1 cellular context compared by ENCODE assay signal in the genomic region with DNA sequence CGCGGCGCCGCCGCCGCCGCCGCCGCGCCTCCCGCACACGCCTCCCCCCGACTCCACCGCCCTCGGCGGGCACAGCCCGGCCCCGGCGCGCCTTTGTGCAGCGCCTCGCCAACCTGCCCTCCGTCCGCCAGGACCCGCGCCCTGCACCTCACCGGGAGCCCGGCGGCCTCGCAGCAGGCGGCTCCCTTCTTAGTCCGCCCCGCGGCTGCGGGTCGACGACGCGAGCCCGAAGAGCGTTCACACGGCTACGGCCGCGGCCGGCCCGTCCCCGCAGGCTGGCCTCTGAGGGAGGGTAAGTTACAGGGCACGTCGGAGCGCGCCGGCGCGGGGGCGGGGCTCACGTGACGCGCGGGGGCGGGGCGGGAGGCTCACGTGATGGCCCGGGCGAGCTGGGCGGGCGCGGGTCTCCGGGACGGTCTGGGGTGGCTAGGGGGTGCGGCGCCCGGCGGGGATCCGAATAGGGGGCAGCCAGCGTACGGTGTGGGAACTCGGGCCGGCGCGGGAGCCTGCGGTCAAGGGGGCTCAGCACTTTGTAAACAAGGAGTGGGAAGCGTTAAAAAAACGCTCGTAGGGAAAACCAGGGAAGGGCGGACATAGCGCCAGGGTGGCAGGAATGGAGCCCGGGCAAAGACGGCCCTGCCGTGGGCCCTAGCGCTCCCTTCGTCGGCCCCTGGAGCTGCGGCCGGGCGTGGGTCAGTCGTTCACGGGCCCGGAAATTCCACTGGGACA.
A peak's percentile ranks its signal among the peaks of the same experiment; 100 is the strongest.
TF ChIP-seq lines count a peak whose summit lies in the region.

A gene with protein sequence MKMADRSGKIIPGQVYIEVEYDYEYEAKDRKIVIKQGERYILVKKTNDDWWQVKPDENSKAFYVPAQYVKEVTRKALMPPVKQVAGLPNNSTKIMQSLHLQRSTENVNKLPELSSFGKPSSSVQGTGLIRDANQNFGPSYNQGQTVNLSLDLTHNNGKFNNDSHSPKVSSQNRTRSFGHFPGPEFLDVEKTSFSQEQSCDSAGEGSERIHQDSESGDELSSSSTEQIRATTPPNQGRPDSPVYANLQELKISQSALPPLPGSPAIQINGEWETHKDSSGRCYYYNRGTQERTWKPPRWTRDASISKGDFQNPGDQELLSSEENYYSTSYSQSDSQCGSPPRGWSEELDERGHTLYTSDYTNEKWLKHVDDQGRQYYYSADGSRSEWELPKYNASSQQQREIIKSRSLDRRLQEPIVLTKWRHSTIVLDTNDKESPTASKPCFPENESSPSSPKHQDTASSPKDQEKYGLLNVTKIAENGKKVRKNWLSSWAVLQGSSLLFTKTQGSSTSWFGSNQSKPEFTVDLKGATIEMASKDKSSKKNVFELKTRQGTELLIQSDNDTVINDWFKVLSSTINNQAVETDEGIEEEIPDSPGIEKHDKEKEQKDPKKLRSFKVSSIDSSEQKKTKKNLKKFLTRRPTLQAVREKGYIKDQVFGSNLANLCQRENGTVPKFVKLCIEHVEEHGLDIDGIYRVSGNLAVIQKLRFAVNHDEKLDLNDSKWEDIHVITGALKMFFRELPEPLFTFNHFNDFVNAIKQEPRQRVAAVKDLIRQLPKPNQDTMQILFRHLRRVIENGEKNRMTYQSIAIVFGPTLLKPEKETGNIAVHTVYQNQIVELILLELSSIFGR (minus strand): TSS at position 301 of the 729 bp plus-strand sequence. CDS start 19,976 bp downstream, outside the sequence.

TF ChIP-seq in HEK293, 187 proteins besides CTCF, POLR2A, EP300 and RAD21 (continued from another document and continues in another):
- TF ChIP-seq, protein P1, sequence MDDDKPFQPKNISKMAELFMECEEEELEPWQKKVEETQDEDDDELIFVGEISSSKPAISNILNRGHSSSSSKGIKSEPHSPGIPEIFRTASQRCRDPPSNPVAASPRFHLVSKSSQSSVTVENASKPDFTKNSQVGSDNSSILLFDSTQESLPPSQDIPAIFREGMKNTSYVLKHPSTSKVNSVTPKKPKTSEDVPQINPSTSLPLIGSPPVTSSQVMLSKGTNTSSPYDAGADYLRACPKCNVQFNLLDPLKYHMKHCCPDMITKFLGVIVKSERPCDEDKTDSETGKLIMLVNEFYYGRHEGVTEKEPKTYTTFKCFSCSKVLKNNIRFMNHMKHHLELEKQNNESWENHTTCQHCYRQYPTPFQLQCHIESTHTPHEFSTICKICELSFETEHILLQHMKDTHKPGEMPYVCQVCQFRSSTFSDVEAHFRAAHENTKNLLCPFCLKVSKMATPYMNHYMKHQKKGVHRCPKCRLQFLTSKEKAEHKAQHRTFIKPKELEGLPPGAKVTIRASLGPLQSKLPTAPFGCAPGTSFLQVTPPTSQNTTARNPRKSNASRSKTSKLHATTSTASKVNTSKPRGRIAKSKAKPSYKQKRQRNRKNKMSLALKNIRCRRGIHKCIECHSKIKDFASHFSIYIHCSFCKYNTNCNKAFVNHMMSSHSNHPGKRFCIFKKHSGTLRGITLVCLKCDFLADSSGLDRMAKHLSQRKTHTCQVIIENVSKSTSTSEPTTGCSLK (tag by site-specific recombination; IDR thresholded peaks at IDR 0.05) = no peak
- no peak for TF ChIP-seq ZNF202 (tag by site-specific recombination; IDR thresholded peaks at IDR 0.05; ENCODE audit: borderline replicate concordance)
- TF ChIP-seq ZNF10 (tag by site-specific recombination; IDR thresholded peaks at IDR 0.05) = no peak
- TF ChIP-seq, protein P2, sequence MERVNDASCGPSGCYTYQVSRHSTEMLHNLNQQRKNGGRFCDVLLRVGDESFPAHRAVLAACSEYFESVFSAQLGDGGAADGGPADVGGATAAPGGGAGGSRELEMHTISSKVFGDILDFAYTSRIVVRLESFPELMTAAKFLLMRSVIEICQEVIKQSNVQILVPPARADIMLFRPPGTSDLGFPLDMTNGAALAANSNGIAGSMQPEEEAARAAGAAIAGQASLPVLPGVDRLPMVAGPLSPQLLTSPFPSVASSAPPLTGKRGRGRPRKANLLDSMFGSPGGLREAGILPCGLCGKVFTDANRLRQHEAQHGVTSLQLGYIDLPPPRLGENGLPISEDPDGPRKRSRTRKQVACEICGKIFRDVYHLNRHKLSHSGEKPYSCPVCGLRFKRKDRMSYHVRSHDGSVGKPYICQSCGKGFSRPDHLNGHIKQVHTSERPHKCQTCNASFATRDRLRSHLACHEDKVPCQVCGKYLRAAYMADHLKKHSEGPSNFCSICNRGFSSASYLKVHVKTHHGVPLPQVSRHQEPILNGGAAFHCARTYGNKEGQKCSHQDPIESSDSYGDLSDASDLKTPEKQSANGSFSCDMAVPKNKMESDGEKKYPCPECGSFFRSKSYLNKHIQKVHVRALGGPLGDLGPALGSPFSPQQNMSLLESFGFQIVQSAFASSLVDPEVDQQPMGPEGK (tag by site-specific recombination; IDR thresholded peaks at IDR 0.05) = peak; percentile 75
- TF ChIP-seq, protein P3, sequence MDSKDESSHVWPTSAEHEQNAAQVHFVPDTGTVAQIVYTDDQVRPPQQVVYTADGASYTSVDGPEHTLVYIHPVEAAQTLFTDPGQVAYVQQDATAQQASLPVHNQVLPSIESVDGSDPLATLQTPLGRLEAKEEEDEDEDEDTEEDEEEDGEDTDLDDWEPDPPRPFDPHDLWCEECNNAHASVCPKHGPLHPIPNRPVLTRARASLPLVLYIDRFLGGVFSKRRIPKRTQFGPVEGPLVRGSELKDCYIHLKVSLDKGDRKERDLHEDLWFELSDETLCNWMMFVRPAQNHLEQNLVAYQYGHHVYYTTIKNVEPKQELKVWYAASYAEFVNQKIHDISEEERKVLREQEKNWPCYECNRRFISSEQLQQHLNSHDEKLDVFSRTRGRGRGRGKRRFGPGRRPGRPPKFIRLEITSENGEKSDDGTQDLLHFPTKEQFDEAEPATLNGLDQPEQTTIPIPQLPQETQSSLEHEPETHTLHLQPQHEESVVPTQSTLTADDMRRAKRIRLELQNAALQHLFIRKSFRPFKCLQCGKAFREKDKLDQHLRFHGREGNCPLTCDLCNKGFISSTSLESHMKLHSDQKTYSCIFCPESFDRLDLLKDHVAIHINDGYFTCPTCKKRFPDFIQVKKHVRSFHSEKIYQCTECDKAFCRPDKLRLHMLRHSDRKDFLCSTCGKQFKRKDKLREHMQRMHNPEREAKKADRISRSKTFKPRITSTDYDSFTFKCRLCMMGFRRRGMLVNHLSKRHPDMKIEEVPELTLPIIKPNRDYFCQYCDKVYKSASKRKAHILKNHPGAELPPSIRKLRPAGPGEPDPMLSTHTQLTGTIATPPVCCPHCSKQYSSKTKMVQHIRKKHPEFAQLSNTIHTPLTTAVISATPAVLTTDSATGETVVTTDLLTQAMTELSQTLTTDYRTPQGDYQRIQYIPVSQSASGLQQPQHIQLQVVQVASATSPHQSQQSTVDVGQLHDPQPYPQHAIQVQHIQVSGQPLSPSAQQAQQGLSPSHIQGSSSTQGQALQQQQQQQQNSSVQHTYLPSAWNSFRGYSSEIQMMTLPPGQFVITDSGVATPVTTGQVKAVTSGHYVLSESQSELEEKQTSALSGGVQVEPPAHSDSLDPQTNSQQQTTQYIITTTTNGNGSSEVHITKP (tag by site-specific recombination; IDR thresholded peaks at IDR 0.05) = no peak
- TF ChIP-seq ZSCAN30 (tag by site-specific recombination; IDR thresholded peaks at IDR 0.05) = 0 out of 2 replicates have a peak, but pooled peaks have one; percentile 32
- TF ChIP-seq, protein P4, sequence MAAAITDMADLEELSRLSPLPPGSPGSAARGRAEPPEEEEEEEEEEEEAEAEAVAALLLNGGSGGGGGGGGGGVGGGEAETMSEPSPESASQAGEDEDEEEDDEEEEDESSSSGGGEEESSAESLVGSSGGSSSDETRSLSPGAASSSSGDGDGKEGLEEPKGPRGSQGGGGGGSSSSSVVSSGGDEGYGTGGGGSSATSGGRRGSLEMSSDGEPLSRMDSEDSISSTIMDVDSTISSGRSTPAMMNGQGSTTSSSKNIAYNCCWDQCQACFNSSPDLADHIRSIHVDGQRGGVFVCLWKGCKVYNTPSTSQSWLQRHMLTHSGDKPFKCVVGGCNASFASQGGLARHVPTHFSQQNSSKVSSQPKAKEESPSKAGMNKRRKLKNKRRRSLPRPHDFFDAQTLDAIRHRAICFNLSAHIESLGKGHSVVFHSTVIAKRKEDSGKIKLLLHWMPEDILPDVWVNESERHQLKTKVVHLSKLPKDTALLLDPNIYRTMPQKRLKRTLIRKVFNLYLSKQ (tag by site-specific recombination; IDR thresholded peaks at IDR 0.05; ENCODE audit: borderline replicate concordance) = no peak
- no peak for TF ChIP-seq ZNF239 (tag by site-specific recombination; IDR thresholded peaks at IDR 0.05)
- no peak for TF ChIP-seq ZNF561 (tag by site-specific recombination; IDR thresholded peaks at IDR 0.05; ENCODE audit: borderline replicate concordance)
- TF ChIP-seq ZFHX2 (tag by site-specific recombination; conservative IDR thresholded peaks at IDR 0.05) = peak; percentile 47
- no peak for TF ChIP-seq PRDM1 (tag by site-specific recombination; IDR thresholded peaks at IDR 0.05)
- TF ChIP-seq, protein P5, sequence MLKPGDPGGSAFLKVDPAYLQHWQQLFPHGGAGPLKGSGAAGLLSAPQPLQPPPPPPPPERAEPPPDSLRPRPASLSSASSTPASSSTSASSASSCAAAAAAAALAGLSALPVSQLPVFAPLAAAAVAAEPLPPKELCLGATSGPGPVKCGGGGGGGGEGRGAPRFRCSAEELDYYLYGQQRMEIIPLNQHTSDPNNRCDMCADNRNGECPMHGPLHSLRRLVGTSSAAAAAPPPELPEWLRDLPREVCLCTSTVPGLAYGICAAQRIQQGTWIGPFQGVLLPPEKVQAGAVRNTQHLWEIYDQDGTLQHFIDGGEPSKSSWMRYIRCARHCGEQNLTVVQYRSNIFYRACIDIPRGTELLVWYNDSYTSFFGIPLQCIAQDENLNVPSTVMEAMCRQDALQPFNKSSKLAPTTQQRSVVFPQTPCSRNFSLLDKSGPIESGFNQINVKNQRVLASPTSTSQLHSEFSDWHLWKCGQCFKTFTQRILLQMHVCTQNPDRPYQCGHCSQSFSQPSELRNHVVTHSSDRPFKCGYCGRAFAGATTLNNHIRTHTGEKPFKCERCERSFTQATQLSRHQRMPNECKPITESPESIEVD (tag by site-specific recombination; IDR thresholded peaks at IDR 0.05) = no peak
- TF ChIP-seq ZNF138 (tag by site-specific recombination; IDR thresholded peaks at IDR 0.05; ENCODE audit: borderline replicate concordance) = no peak
- TF ChIP-seq ZNF621 (tag by site-specific recombination; IDR thresholded peaks at IDR 0.05) = no peak
- no peak for TF ChIP-seq ZNF670 (tag by site-specific recombination; IDR thresholded peaks at IDR 0.05; ENCODE audit: low read depth)
- TF ChIP-seq ZNF19 (tag by site-specific recombination; IDR thresholded peaks at IDR 0.05; ENCODE audit: low read depth) = no peak
- TF ChIP-seq ZNF394 (tag by site-specific recombination; IDR thresholded peaks at IDR 0.05; ENCODE audit: borderline replicate concordance) = no peak
- TF ChIP-seq ZNF404 (tag by site-specific recombination; IDR thresholded peaks at IDR 0.05) = no peak
- TF ChIP-seq, protein P6, sequence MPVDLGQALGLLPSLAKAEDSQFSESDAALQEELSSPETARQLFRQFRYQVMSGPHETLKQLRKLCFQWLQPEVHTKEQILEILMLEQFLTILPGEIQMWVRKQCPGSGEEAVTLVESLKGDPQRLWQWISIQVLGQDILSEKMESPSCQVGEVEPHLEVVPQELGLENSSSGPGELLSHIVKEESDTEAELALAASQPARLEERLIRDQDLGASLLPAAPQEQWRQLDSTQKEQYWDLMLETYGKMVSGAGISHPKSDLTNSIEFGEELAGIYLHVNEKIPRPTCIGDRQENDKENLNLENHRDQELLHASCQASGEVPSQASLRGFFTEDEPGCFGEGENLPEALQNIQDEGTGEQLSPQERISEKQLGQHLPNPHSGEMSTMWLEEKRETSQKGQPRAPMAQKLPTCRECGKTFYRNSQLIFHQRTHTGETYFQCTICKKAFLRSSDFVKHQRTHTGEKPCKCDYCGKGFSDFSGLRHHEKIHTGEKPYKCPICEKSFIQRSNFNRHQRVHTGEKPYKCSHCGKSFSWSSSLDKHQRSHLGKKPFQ (tag by site-specific recombination; IDR thresholded peaks at IDR 0.05) = no peak
- TF ChIP-seq KLF16 (tag by site-specific recombination; IDR thresholded peaks at IDR 0.05) = peak; percentile 65
- TF ChIP-seq ZNF266 (tag by site-specific recombination; IDR thresholded peaks at IDR 0.05; ENCODE audit: low read depth) = no peak
- TF ChIP-seq BCL11B (tag by site-specific recombination; IDR thresholded peaks at IDR 0.05; ENCODE audit: low read depth) = no peak
- TF ChIP-seq, protein P7, sequence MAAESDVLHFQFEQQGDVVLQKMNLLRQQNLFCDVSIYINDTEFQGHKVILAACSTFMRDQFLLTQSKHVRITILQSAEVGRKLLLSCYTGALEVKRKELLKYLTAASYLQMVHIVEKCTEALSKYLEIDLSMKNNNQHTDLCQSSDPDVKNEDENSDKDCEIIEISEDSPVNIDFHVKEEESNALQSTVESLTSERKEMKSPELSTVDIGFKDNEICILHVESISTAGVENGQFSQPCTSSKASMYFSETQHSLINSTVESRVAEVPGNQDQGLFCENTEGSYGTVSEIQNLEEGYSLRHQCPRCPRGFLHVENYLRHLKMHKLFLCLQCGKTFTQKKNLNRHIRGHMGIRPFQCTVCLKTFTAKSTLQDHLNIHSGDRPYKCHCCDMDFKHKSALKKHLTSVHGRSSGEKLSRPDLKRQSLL (tag by site-specific recombination; IDR thresholded peaks at IDR 0.05) = no peak
- TF ChIP-seq, protein P8, sequence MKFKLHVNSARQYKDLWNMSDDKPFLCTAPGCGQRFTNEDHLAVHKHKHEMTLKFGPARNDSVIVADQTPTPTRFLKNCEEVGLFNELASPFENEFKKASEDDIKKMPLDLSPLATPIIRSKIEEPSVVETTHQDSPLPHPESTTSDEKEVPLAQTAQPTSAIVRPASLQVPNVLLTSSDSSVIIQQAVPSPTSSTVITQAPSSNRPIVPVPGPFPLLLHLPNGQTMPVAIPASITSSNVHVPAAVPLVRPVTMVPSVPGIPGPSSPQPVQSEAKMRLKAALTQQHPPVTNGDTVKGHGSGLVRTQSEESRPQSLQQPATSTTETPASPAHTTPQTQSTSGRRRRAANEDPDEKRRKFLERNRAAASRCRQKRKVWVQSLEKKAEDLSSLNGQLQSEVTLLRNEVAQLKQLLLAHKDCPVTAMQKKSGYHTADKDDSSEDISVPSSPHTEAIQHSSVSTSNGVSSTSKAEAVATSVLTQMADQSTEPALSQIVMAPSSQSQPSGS (tag by site-specific recombination; IDR thresholded peaks at IDR 0.05; ENCODE audit: low read depth) = no peak
- 0 out of 2 replicates have a peak, but pooled peaks have one; percentile 5 for TF ChIP-seq IKZF3 (tag by site-specific recombination; IDR thresholded peaks at IDR 0.05)
- no peak for TF ChIP-seq ZNF37A (tag by site-specific recombination; IDR thresholded peaks at IDR 0.05)
- TF ChIP-seq ZNF133 (tag by site-specific recombination; IDR thresholded peaks at IDR 0.05) = no peak
- TF ChIP-seq ZNF600 (tag by site-specific recombination; IDR thresholded peaks at IDR 0.05) = peak; percentile 39; the same call in 1 of the 2 replicates
- no peak for TF ChIP-seq SALL2 (tag by site-specific recombination; IDR thresholded peaks at IDR 0.05; ENCODE audit: borderline replicate concordance)
- TF ChIP-seq, protein P9, sequence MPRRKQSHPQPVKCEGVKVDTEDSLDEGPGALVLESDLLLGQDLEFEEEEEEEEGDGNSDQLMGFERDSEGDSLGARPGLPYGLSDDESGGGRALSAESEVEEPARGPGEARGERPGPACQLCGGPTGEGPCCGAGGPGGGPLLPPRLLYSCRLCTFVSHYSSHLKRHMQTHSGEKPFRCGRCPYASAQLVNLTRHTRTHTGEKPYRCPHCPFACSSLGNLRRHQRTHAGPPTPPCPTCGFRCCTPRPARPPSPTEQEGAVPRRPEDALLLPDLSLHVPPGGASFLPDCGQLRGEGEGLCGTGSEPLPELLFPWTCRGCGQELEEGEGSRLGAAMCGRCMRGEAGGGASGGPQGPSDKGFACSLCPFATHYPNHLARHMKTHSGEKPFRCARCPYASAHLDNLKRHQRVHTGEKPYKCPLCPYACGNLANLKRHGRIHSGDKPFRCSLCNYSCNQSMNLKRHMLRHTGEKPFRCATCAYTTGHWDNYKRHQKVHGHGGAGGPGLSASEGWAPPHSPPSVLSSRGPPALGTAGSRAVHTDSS (tag by site-specific recombination; IDR thresholded peaks at IDR 0.05) = no peak
- TF ChIP-seq ZNF660 (tag by site-specific recombination; IDR thresholded peaks at IDR 0.05) = no peak
- TF ChIP-seq ZNF785 (tag by site-specific recombination; IDR thresholded peaks at IDR 0.05) = no peak
